Comparison of ENCODE assay signal across 10 cellular contexts in the genomic region with DNA sequence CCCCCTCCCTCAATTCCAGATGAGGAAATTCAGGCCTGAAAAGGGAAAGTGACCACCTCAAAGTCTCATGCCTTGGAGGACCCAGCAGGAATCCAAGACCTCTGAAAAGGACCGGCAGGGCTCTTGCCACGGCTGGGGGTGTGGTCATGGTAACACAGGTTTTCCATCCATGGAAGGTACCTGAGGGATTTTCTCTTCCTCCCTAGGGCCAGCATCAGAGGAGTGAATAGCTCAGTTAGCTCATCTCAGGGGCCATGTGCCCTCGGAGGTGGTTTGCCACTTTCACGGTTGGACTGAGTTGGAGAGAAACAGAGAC. TPM values are rescaled to one million over a fixed set of nuclear protein-coding genes. Genes with fewer than 3 reads are reported as not detected.
DNase-seq lines count a peak whose midpoint lies in the region; ATAC-seq and TF ChIP-seq lines count a peak whose summit lies in the region.
"Had no signal": no experiment of that assay in that cellular context is flagged by ENCODE, and none has a peak within 500 bp of the region (broad histone marks: within the 10 kb centered on the region; RNA-seq: fewer than 3 reads in every experiment).

No MANE protein-coding gene starts in this region.

- H3K27ac Mint-ChIP-seq in activated T-helper 2 cell treated with anti-CD3 and anti-CD28 coated beads, Interferon-gamma antibody, Interleukin-2, Interleukin-4, amounts not matched to agents 10 μg/mL and 5 μg/mL and 100 μg/mL, durations not matched to agents 14 hours and 24 hours and 36 hours, result peak overlapping the region; percentile 75
- H3K27ac Mint-ChIP-seq in memory B cell (peak overlapping the region; percentile 95), nephron progenitor cell (no peak overlapping the region)

- H3K27me3 Mint-ChIP-seq in activated T-helper 2 cell treated with anti-CD3 and anti-CD28 coated beads, Interferon-gamma antibody, Interleukin-2, Interleukin-4, amounts not matched to agents 10 μg/mL and 5 μg/mL and 100 μg/mL, durations not matched to agents 14 hours and 24 hours and 36 hours (ENCODE audit: low read depth), result peaks cover 1% of the 10 kb centered on the region
- H3K27me3 Mint-ChIP-seq in memory B cell, result no peaks in the 10 kb centered on the region
- peaks cover 86% of the 10 kb centered on the region for H3K27me3 Mint-ChIP-seq in nephron progenitor cell (ENCODE audit: low read depth, poor library complexity)

- H3K27ac ChIP-seq in ACC112 (ENCODE audit: low read depth, low read length), result no peak overlapping the region
- H3K27ac ChIP-seq in SJCRH30, result no peak overlapping the region

- no peaks in the 10 kb centered on the region for H3K79me2 ChIP-seq in ACC112 (ENCODE audit: control insufficient read depth, insufficient read depth, low read length, unreplicated experiment)

- no peaks in the 10 kb centered on the region for H3K9me3 ChIP-seq in SJCRH30 (replicated peaks)

- H3K4me1 ChIP-seq in ACC112 (ENCODE audit: control insufficient read depth, insufficient read depth, low read length, unreplicated experiment), result peaks cover 24% of the 10 kb centered on the region
- H3K4me1 ChIP-seq in SJCRH30, result no peaks in the 10 kb centered on the region

- intact Hi-C loops in activated T-helper 2 cell treated with anti-CD3 and anti-CD28 coated beads, Interferon-gamma antibody, Interleukin-2, Interleukin-4, amounts not matched to agents 10 μg/mL and 5 μg/mL and 100 μg/mL, durations not matched to agents 14 hours and 24 hours and 36 hours (cut with micrococcal nuclease), result loop anchor here (2.0 to 10.0 kb wide), 4 partner anchors 66 to 707 kb away; partner anchors contain the start of genes CLEC16A, LITAF and SOCS1

- ATAC-seq in GM21619 (IDR thresholded peaks at IDR 0.05; ENCODE audit: unreplicated experiment) (peak; percentile 21), memory B cell (ENCODE audit: low read depth) (no peak)

- DNase-seq in activated T-helper 2 cell treated with anti-CD3 and anti-CD28 coated beads, Interferon-gamma antibody, Interleukin-2, Interleukin-4, amounts not matched to agents 10 μg/mL and 5 μg/mL and 100 μg/mL, durations not matched to agents 14 hours and 24 hours and 36 hours (ENCODE audit: low spot score), result no peak
- DNase-seq in memory B cell (ENCODE audit: low spot score in 2 of 2) (no peak), GM19240 (ENCODE audit: insufficient read length, low spot score) (no peak), nephron progenitor cell (no peak), SJCRH30 (no peak)
- no peak for DNase-seq in stimulated activated CD4-positive, alpha-beta T cell treated with anti-CD3 and anti-CD28 coated beads, Interleukin-4, amount 100 ng/mL, for 4 hours
- DNase-seq: GDM1 had no signal

- H3K27me3 ChIP-seq in ACC112 (ENCODE audit: insufficient read depth, low read length) (peaks cover 4% of the 10 kb centered on the region; the same call in 1 of the 2 replicates), SJCRH30 (no peaks in the 10 kb centered on the region)

- H2AFZ ChIP-seq in ACC112 (ENCODE audit: low read length, unreplicated experiment), result peak overlapping the region; percentile 41

- peak overlapping the region; percentile 72 for H3K4me3 ChIP-seq in ACC112 (ENCODE audit: low read depth, low read length)
- H3K4me3 ChIP-seq in SJCRH30, result no peak overlapping the region

- no peak for TF ChIP-seq CTCF in nephron progenitor cell (IDR thresholded peaks at IDR 0.05)

- H3K4me1 Mint-ChIP-seq in activated T-helper 2 cell treated with anti-CD3 and anti-CD28 coated beads, Interferon-gamma antibody, Interleukin-2, Interleukin-4, amounts not matched to agents 10 μg/mL and 5 μg/mL and 100 μg/mL, durations not matched to agents 14 hours and 24 hours and 36 hours (ENCODE audit: low read depth), result peaks cover 69% of the 10 kb centered on the region
- peaks cover 48% of the 10 kb centered on the region for H3K4me1 Mint-ChIP-seq in memory B cell
- peaks cover 14% of the 10 kb centered on the region for H3K4me1 Mint-ChIP-seq in nephron progenitor cell

- H3K36me3 Mint-ChIP-seq in activated T-helper 2 cell treated with anti-CD3 and anti-CD28 coated beads, Interferon-gamma antibody, Interleukin-2, Interleukin-4, amounts not matched to agents 10 μg/mL and 5 μg/mL and 100 μg/mL, durations not matched to agents 14 hours and 24 hours and 36 hours (ENCODE audit: low read depth), result no peaks in the 10 kb centered on the region
- peaks cover 38% of the 10 kb centered on the region for H3K36me3 Mint-ChIP-seq in memory B cell
- H3K36me3 Mint-ChIP-seq in nephron progenitor cell (ENCODE audit: low read depth), result no peaks in the 10 kb centered on the region

- no peaks in the 10 kb centered on the region for H3K9me3 Mint-ChIP-seq in activated T-helper 2 cell treated with anti-CD3 and anti-CD28 coated beads, Interferon-gamma antibody, Interleukin-2, Interleukin-4, amounts not matched to agents 10 μg/mL and 5 μg/mL and 100 μg/mL, durations not matched to agents 14 hours and 24 hours and 36 hours
- H3K9me3 Mint-ChIP-seq in memory B cell (no peaks in the 10 kb centered on the region), nephron progenitor cell (no peaks in the 10 kb centered on the region)

- H3K36me3 ChIP-seq in ACC112 (ENCODE audit: insufficient read depth, low read length), result no peaks in the 10 kb centered on the region
- H3K36me3 ChIP-seq in SJCRH30, result no peaks in the 10 kb centered on the region

- H3K4me3 Mint-ChIP-seq in activated T-helper 2 cell treated with anti-CD3 and anti-CD28 coated beads, Interferon-gamma antibody, Interleukin-2, Interleukin-4, amounts not matched to agents 10 μg/mL and 5 μg/mL and 100 μg/mL, durations not matched to agents 14 hours and 24 hours and 36 hours (ENCODE audit: low read depth), result peak overlapping the region; percentile 80
- peak overlapping the region; percentile 99 for H3K4me3 Mint-ChIP-seq in memory B cell
- no peak overlapping the region for H3K4me3 Mint-ChIP-seq in nephron progenitor cell

RNA-seq across cellular contexts. Expression of gene CIITA, which starts 1.3 kb away (rescaled TPM):
- total RNA-seq in activated T-helper 2 cell treated with anti-CD3 and anti-CD28 coated beads, Interferon-gamma antibody, Interleukin-2, Interleukin-4, amounts not matched to agents 10 μg/mL and 5 μg/mL and 100 μg/mL, durations not matched to agents 14 hours and 24 hours and 36 hours, result 8.6 and 9.3 TPM in 2 replicates
- total RNA-seq in SJCRH30 (2014; rRNA removed; shearing (Covaris generic)), result 0.04 and 0.08 TPM in 2 replicates
- total RNA-seq: HT-29 had no signal

RNA-seq across cellular contexts. Expression of gene TVP23A, which starts 59.7 kb away (rescaled TPM):
- 0.05 TPM in 1 of 2 replicates, not detected in the other for total RNA-seq in activated T-helper 2 cell treated with anti-CD3 and anti-CD28 coated beads, Interferon-gamma antibody, Interleukin-2, Interleukin-4, amounts not matched to agents 10 μg/mL and 5 μg/mL and 100 μg/mL, durations not matched to agents 14 hours and 24 hours and 36 hours
- total RNA-seq in SJCRH30 (2014; rRNA removed; shearing (Covaris generic)), result not detected in 2 replicates
- total RNA-seq: HT-29 had no signal
